Comparison of ENCODE assay signal across 8 cellular contexts in genomic region chr7:106346678-106347217, GRCh38.
DNase-seq lines count a peak whose midpoint lies in the region; ATAC-seq and TF ChIP-seq lines count a peak whose summit lies in the region.

No MANE protein-coding gene starts in this region.

- no peaks in the 10 kb centered on the region; the same call in 1 of the 2 replicates for H3K27me3 ChIP-seq in Panc1 (ENCODE audit: control insufficient read depth, insufficient read depth, low read length)
- H3K27me3 ChIP-seq in trophoblast cell (ENCODE audit: insufficient read depth, low read length): no peaks in the 10 kb centered on the region

- no peak overlapping the region for H3K27ac ChIP-seq in Panc1 (ENCODE audit: low read length)
- H3K27ac ChIP-seq in trophoblast cell (ENCODE audit: low read depth, low read length): no peak overlapping the region

- peak; percentile 47 for DNase-seq in stimulated activated CD4-positive, alpha-beta T cell treated with anti-CD3 and anti-CD28 coated beads, Interleukin-1b, Interleukin-23, amount 100 ng/mL, for 48 hours
- DNase-seq in stimulated activated CD4-positive, alpha-beta T cell treated with anti-CD3 and anti-CD28 coated beads, Interleukin-4, amount 100 ng/mL, for 1 hour: no peak
- peak; percentile 75 for DNase-seq in Panc1 (ENCODE audit: low read depth, low spot score)
- peak; percentile 94 for DNase-seq in astrocyte of the spinal cord (ENCODE audit: low read depth, low spot score)
- peak; percentile 77 to 95 for DNase-seq in trophoblast cell
- no peak for DNase-seq in SK-N-DZ (ENCODE audit: low spot score)
- no peak for DNase-seq in NCI-H748 treated with DMSO at 0.1 percent for 48 hours (lab: John Stamatoyannopoulos, UW)

- no peak overlapping the region for H4K91ac ChIP-seq in trophoblast cell (ENCODE audit: low read depth, low read length)

- H2BK12ac ChIP-seq in trophoblast cell (ENCODE audit: low read length): no peak overlapping the region

- POLR2A ChIA-PET in Panc1 (lab: Charles Lee): no interaction called here

- H3K23ac ChIP-seq in trophoblast cell (ENCODE audit: low read length): no peak overlapping the region

- H3K14ac ChIP-seq in trophoblast cell (ENCODE audit: low read length): no peak overlapping the region

- no peak overlapping the region for H2AFZ ChIP-seq in trophoblast cell (ENCODE audit: insufficient read depth, low read length, poor library complexity)

- H3K9me3 ChIP-seq in Panc1 (ENCODE audit: control insufficient read depth, insufficient read depth, low read depth, low read length) (peaks cover 8% of the 10 kb centered on the region), trophoblast cell (ENCODE audit: insufficient read depth, low read depth, low read length) (no peaks in the 10 kb centered on the region)

- no TSS peak for BruUV-seq in Panc1 (replicated peaks; lab: Mats Ljungman, UMichigan)

- no peaks in the 10 kb centered on the region for H3K79me2 ChIP-seq in trophoblast cell (ENCODE audit: control insufficient read depth, insufficient read depth, low read length, poor library complexity)

- in situ Hi-C loops in Panc1 (cut with HindIII; ENCODE audit: low pct_unique_long_range_greater_than_20kb, low sequenced_read_pairs): no loop called here
- in situ Hi-C loops in astrocyte of the spinal cord (cut with HindIII; ENCODE audit: low sequenced_read_pairs): no loop called here

- H2BK120ac ChIP-seq in trophoblast cell (ENCODE audit: insufficient read depth, low read length, poor library complexity): no peak overlapping the region

- H3K4ac ChIP-seq in trophoblast cell (ENCODE audit: low read depth, low read length): no peak overlapping the region

- intact Hi-C loops in Panc1 (cut with micrococcal nuclease; ENCODE audit: unreplicated experiment): no loop called here

- H4K8ac ChIP-seq in trophoblast cell (ENCODE audit: low read depth, low read length): no peak overlapping the region

- H3K9ac ChIP-seq in trophoblast cell (ENCODE audit: low read length): no peak overlapping the region

- H3K4me3 ChIP-seq in Panc1 (ENCODE audit: low read depth in 2 of 2, low read length in 2 of 2) (no peak overlapping the region), astrocyte of the spinal cord (ENCODE audit: low read depth, low read length) (no peak overlapping the region), trophoblast cell (ENCODE audit: low read depth, low read length) (no peak overlapping the region)

- no peak for TF ChIP-seq CTCF in Panc1 (IDR thresholded peaks at IDR 0.05)
- no peak for TF ChIP-seq CTCF in astrocyte of the spinal cord (IDR thresholded peaks at IDR 0.05; ENCODE audit: low read depth, low read length)

- no peaks in the 10 kb centered on the region for H3K79me1 ChIP-seq in trophoblast cell (ENCODE audit: low read length)

- H3K36me3 ChIP-seq in Panc1 (ENCODE audit: control insufficient read depth, insufficient read depth, low read length): no peaks in the 10 kb centered on the region
- no peaks in the 10 kb centered on the region for H3K36me3 ChIP-seq in trophoblast cell (ENCODE audit: control insufficient read depth in 1 of 2, insufficient read depth in 2 of 2, low read length in 2 of 2)

- no peak overlapping the region for H3K4me2 ChIP-seq in trophoblast cell (ENCODE audit: low read length)

- H2AK5ac ChIP-seq in trophoblast cell (ENCODE audit: low read length): no peak overlapping the region

- WGBS in trophoblast cell (ENCODE audit: extremely low coverage, insufficient coverage, insufficient read length): no CpG with 5 or more reads among the region's 2 CpGs

- H2BK5ac ChIP-seq in trophoblast cell (ENCODE audit: low read depth, low read length, poor library complexity): no peak overlapping the region

- ATAC-seq in HG02973 (IDR thresholded peaks at IDR 0.05; ENCODE audit: unreplicated experiment): peak; percentile 91
- ATAC-seq in Panc1: no peak

- CTCF ChIA-PET in Panc1 (lab: Charles Lee): no interaction called here

- no peaks in the 10 kb centered on the region for H3K4me1 ChIP-seq in Panc1 (ENCODE audit: control insufficient read depth, insufficient read depth, low read length)
- no peaks in the 10 kb centered on the region for H3K4me1 ChIP-seq in trophoblast cell (ENCODE audit: control insufficient read depth in 1 of 2, insufficient read depth in 2 of 2, low read length in 2 of 2)

- H4K12ac ChIP-seq in trophoblast cell (ENCODE audit: low read depth, low read length): no peak overlapping the region

- H3K18ac ChIP-seq in trophoblast cell (ENCODE audit: low read length): no peak overlapping the region

Comparison
In these comparisons a context has a peak if more than half of its experiments do, and no peak if none do; other contexts are left out.
1. DNase-seq: peak in stimulated activated CD4-positive, alpha-beta T cell treated with anti-CD3 and anti-CD28 coated beads, Interleukin-1b, Interleukin-23, amount 100 ng/mL, for 48 hours (single experiment), Panc1 (single experiment), astrocyte of the spinal cord (single experiment) and trophoblast cell (2 of 2); none in stimulated activated CD4-positive, alpha-beta T cell treated with anti-CD3 and anti-CD28 coated beads, Interleukin-4, amount 100 ng/mL, for 1 hour (single experiment), SK-N-DZ (single experiment) and NCI-H748 treated with DMSO at 0.1 percent for 48 hours (single experiment).